Comparison of ENCODE assay signal across 6 cellular contexts in genomic region chr19:19488041-19488874, GRCh38. TPM values are rescaled to one million over a fixed set of nuclear protein-coding genes. Genes with fewer than 3 reads are reported as not detected.
A peak's percentile ranks its signal among the peaks of the same experiment; 100 is the strongest.
DNase-seq lines count a peak whose midpoint lies in the region; ATAC-seq and TF ChIP-seq lines count a peak whose summit lies in the region.

No MANE protein-coding gene starts in this region.

- no peak for TF ChIP-seq CTCF in CD8-positive, alpha-beta T cell (IDR thresholded peaks at IDR 0.05)

- no peak for DNase-seq in CD8-positive, alpha-beta T cell
- DNase-seq in activated T-helper 2 cell treated with anti-CD3 and anti-CD28 coated beads, Interferon-gamma antibody, Interleukin-2, Interleukin-4, amounts not matched to agents 10 μg/mL and 5 μg/mL and 100 μg/mL, durations not matched to agents 14 hours and 24 hours and 36 hours (ENCODE audit: low spot score): no peak
- DNase-seq in mesenchymal stem cell (no peak), NCI-H187 treated with DMSO at 0.1 percent for 48 hours (lab: John Stamatoyannopoulos, UW) (no peak)
- no peak for DNase-seq in activated CD4-positive, alpha-beta T cell treated with anti-CD3 and anti-CD28 coated beads for 1 hour

- no peaks in the 10 kb centered on the region for H3K36me3 ChIP-seq in CD8-positive, alpha-beta T cell (ENCODE audit: insufficient read depth, low read length)
- peaks cover 17 to 46% of the 10 kb centered on the region in 2 experiments for H3K36me3 ChIP-seq in mesenchymal stem cell (ENCODE audit: control insufficient read depth in 1 of 2, insufficient read depth in 2 of 2, low read depth in 1 of 2, low read length in 2 of 2)

- peak overlapping the region; percentile 87 for H4K8ac ChIP-seq in mesenchymal stem cell (ENCODE audit: low read length)

- peaks cover 40% of the 10 kb centered on the region for H3K36me3 Mint-ChIP-seq in CD8-positive, alpha-beta T cell
- peaks cover 17% of the 10 kb centered on the region for H3K36me3 Mint-ChIP-seq in activated T-helper 2 cell treated with anti-CD3 and anti-CD28 coated beads, Interferon-gamma antibody, Interleukin-2, Interleukin-4, amounts not matched to agents 10 μg/mL and 5 μg/mL and 100 μg/mL, durations not matched to agents 14 hours and 24 hours and 36 hours (ENCODE audit: low read depth)

- H3K4me2 ChIP-seq in mesenchymal stem cell (ENCODE audit: low read length, poor library complexity, severe bottlenecking): peak overlapping the region; percentile 38

- peak overlapping the region; percentile 2 to 60 for H2BK12ac ChIP-seq in mesenchymal stem cell (ENCODE audit: low read length in 2 of 2)

- no peak overlapping the region for H2BK5ac ChIP-seq in mesenchymal stem cell (ENCODE audit: low read depth, low read length, poor library complexity, severe bottlenecking)

- H3K27ac ChIP-seq in CD8-positive, alpha-beta T cell (ENCODE audit: low read depth, low read length): peak overlapping the region; percentile 76
- peak overlapping the region; percentile 75 for H3K27ac ChIP-seq in mesenchymal stem cell (ENCODE audit: low read length, poor library complexity, severe bottlenecking)

- peaks cover 60% of the 10 kb centered on the region for H3K4me1 ChIP-seq in CD8-positive, alpha-beta T cell (ENCODE audit: insufficient read depth, low read length)
- peaks cover 54% of the 10 kb centered on the region for H3K4me1 ChIP-seq in mesenchymal stem cell (ENCODE audit: control insufficient read depth, insufficient read depth, low read depth, low read length)

- H3K27me3 Mint-ChIP-seq in CD8-positive, alpha-beta T cell (ENCODE audit: low read depth): no peaks in the 10 kb centered on the region
- no peaks in the 10 kb centered on the region for H3K27me3 Mint-ChIP-seq in activated T-helper 2 cell treated with anti-CD3 and anti-CD28 coated beads, Interferon-gamma antibody, Interleukin-2, Interleukin-4, amounts not matched to agents 10 μg/mL and 5 μg/mL and 100 μg/mL, durations not matched to agents 14 hours and 24 hours and 36 hours (ENCODE audit: low read depth)

- peak overlapping the region; percentile 85 for H4K91ac ChIP-seq in mesenchymal stem cell (ENCODE audit: low read length)

- no peak overlapping the region for H3K4me3 ChIP-seq in CD8-positive, alpha-beta T cell (ENCODE audit: low read depth, low read length)
- peak overlapping the region in 1 of 2 experiments; percentile 62 for H3K4me3 ChIP-seq in mesenchymal stem cell (ENCODE audit: insufficient read depth in 1 of 2, low read depth in 1 of 2, low read length in 2 of 2)

- H2AFZ ChIP-seq in mesenchymal stem cell (ENCODE audit: low read depth, low read length): no peak overlapping the region

- H3K9me3 ChIP-seq in CD8-positive, alpha-beta T cell (ENCODE audit: low read length): no peaks in the 10 kb centered on the region
- H3K9me3 ChIP-seq in mesenchymal stem cell (ENCODE audit: control insufficient read depth, low read length): no peaks in the 10 kb centered on the region

- peak overlapping the region in 1 of 2 experiments; percentile 36 for H3K4ac ChIP-seq in mesenchymal stem cell (ENCODE audit: low read depth in 1 of 2, low read length in 2 of 2)

- no peak overlapping the region for H2BK15ac ChIP-seq in mesenchymal stem cell (ENCODE audit: low read depth, poor library complexity, severe bottlenecking)

- peak overlapping the region in 1 of 2 experiments; percentile 78 for H3K18ac ChIP-seq in mesenchymal stem cell (ENCODE audit: low read depth in 1 of 2, low read length in 2 of 2)

- H3K4me3 Mint-ChIP-seq in CD8-positive, alpha-beta T cell: peak overlapping the region; percentile 64
- H3K4me3 Mint-ChIP-seq in activated T-helper 2 cell treated with anti-CD3 and anti-CD28 coated beads, Interferon-gamma antibody, Interleukin-2, Interleukin-4, amounts not matched to agents 10 μg/mL and 5 μg/mL and 100 μg/mL, durations not matched to agents 14 hours and 24 hours and 36 hours (ENCODE audit: low read depth): no peak overlapping the region

- H3K4me1 Mint-ChIP-seq in CD8-positive, alpha-beta T cell (ENCODE audit: low read depth): peaks cover 60% of the 10 kb centered on the region
- peaks cover 36% of the 10 kb centered on the region for H3K4me1 Mint-ChIP-seq in activated T-helper 2 cell treated with anti-CD3 and anti-CD28 coated beads, Interferon-gamma antibody, Interleukin-2, Interleukin-4, amounts not matched to agents 10 μg/mL and 5 μg/mL and 100 μg/mL, durations not matched to agents 14 hours and 24 hours and 36 hours (ENCODE audit: low read depth)

- intact Hi-C loops in CD8-positive, alpha-beta T cell (cut with DNase I, micrococcal nuclease): loop anchor here (2.0 to 10.0 kb wide), 4 partner anchors 27 to 423 kb away; partner anchors contain the start of gene SLC25A42 (in 1 of the 2)
- intact Hi-C loops in activated T-helper 2 cell treated with anti-CD3 and anti-CD28 coated beads, Interferon-gamma antibody, Interleukin-2, Interleukin-4, amounts not matched to agents 10 μg/mL and 5 μg/mL and 100 μg/mL, durations not matched to agents 14 hours and 24 hours and 36 hours (cut with micrococcal nuclease): loop anchor here (5.0 kb wide), 1 partner anchor 41 kb away; no protein-coding TSS in a partner anchor

- no peaks in the 10 kb centered on the region for H3K27me3 ChIP-seq in CD8-positive, alpha-beta T cell (ENCODE audit: insufficient read depth, low read length)
- no peaks in the 10 kb centered on the region for H3K27me3 ChIP-seq in mesenchymal stem cell (ENCODE audit: control insufficient read depth in 1 of 2, insufficient read depth in 1 of 2, low read length in 2 of 2)

- no peak for ATAC-seq in CD8-positive, alpha-beta T cell
- ATAC-seq in GM18502 (IDR thresholded peaks at IDR 0.05; ENCODE audit: poor library complexity, unreplicated experiment): no peak

- 75% methylated on average over 17 of the region's 18 CpGs for WGBS in mesenchymal stem cell

- H3K23ac ChIP-seq in mesenchymal stem cell (ENCODE audit: low read length in 2 of 2): no peak overlapping the region

- H3K27ac Mint-ChIP-seq in CD8-positive, alpha-beta T cell: peak overlapping the region; percentile 96
- H3K27ac Mint-ChIP-seq in activated T-helper 2 cell treated with anti-CD3 and anti-CD28 coated beads, Interferon-gamma antibody, Interleukin-2, Interleukin-4, amounts not matched to agents 10 μg/mL and 5 μg/mL and 100 μg/mL, durations not matched to agents 14 hours and 24 hours and 36 hours: peak overlapping the region; percentile 98

- H3K14ac ChIP-seq in mesenchymal stem cell (ENCODE audit: low read length in 2 of 2): peak overlapping the region in 1 of 2 experiments; percentile 29

- peak overlapping the region; percentile 90 for H3K9ac ChIP-seq in mesenchymal stem cell (ENCODE audit: low read length)

- H3K9me3 Mint-ChIP-seq in CD8-positive, alpha-beta T cell: no peaks in the 10 kb centered on the region
- no peaks in the 10 kb centered on the region for H3K9me3 Mint-ChIP-seq in activated T-helper 2 cell treated with anti-CD3 and anti-CD28 coated beads, Interferon-gamma antibody, Interleukin-2, Interleukin-4, amounts not matched to agents 10 μg/mL and 5 μg/mL and 100 μg/mL, durations not matched to agents 14 hours and 24 hours and 36 hours

- H2AK5ac ChIP-seq in mesenchymal stem cell (ENCODE audit: low read length, severe bottlenecking): peak overlapping the region; percentile 24

- H3K79me1 ChIP-seq in mesenchymal stem cell (replicated peaks; ENCODE audit: low read length, poor library complexity, severe bottlenecking): peaks cover 34% of the 10 kb centered on the region

- POLR2A ChIA-PET in CD8-positive, alpha-beta T cell (lab: Charles Lee): interaction anchor here (1.1 to 2.9 kb wide), 8 partner anchors 10 to 123 kb away, joined by 3 to 33 read pairs (median 6); partner anchors contain the start of gene GATAD2A

- H2BK120ac ChIP-seq in mesenchymal stem cell (ENCODE audit: low read depth, low read length): no peak overlapping the region

- CTCF ChIA-PET in CD8-positive, alpha-beta T cell (lab: Charles Lee): interaction anchor here (0.8 to 8.7 kb wide), 8 partner anchors 28 to 314 kb away, joined by 3 to 202 read pairs (median 8); partner anchors contain the start of gene NDUFA13

RNA-seq across cellular contexts. Expression of gene TSSK6, which starts 27.1 kb away (rescaled TPM):
- 1 to 10 TPM; 3.6 to 3.7 TPM for total RNA-seq in CD8-positive, alpha-beta T cell
- 2.6 and 2.9 TPM in 2 replicates for total RNA-seq in activated T-helper 2 cell treated with anti-CD3 and anti-CD28 coated beads, Interferon-gamma antibody, Interleukin-2, Interleukin-4, amounts not matched to agents 10 μg/mL and 5 μg/mL and 100 μg/mL, durations not matched to agents 14 hours and 24 hours and 36 hours
- polyA plus RNA-seq in mesenchymal stem cell (2013, experiment 1 of 2): 0.61 TPM
- polyA plus RNA-seq in mesenchymal stem cell (2013, experiment 2 of 2): 0.66 TPM

RNA-seq across cellular contexts. Expression of gene NDUFA13, which starts 27.8 kb away (rescaled TPM):
- 100 to 1,000 TPM; 151 to 166 TPM for total RNA-seq in CD8-positive, alpha-beta T cell
- 381 and 393 TPM in 2 replicates for total RNA-seq in activated T-helper 2 cell treated with anti-CD3 and anti-CD28 coated beads, Interferon-gamma antibody, Interleukin-2, Interleukin-4, amounts not matched to agents 10 μg/mL and 5 μg/mL and 100 μg/mL, durations not matched to agents 14 hours and 24 hours and 36 hours
- 201 TPM for polyA plus RNA-seq in mesenchymal stem cell (2013, experiment 1 of 2)
- 201 TPM for polyA plus RNA-seq in mesenchymal stem cell (2013, experiment 2 of 2)

RNA-seq across cellular contexts. Expression of gene YJEFN3, which starts 40.5 kb away (rescaled TPM):
- total RNA-seq in CD8-positive, alpha-beta T cell: 1 to 10 TPM; 3.4 to 4.3 TPM
- 9.0 and 9.7 TPM in 2 replicates for total RNA-seq in activated T-helper 2 cell treated with anti-CD3 and anti-CD28 coated beads, Interferon-gamma antibody, Interleukin-2, Interleukin-4, amounts not matched to agents 10 μg/mL and 5 μg/mL and 100 μg/mL, durations not matched to agents 14 hours and 24 hours and 36 hours
- polyA plus RNA-seq in mesenchymal stem cell (2013, experiment 1 of 2): 2.1 TPM
- polyA plus RNA-seq in mesenchymal stem cell (2013, experiment 2 of 2): 1.7 TPM

RNA-seq across cellular contexts. Expression of gene CILP2, which starts 49.8 kb away (rescaled TPM):
- total RNA-seq in CD8-positive, alpha-beta T cell: under 1 TPM; 0.71 to 0.81 TPM
- 0.14 and 0.21 TPM in 2 replicates for total RNA-seq in activated T-helper 2 cell treated with anti-CD3 and anti-CD28 coated beads, Interferon-gamma antibody, Interleukin-2, Interleukin-4, amounts not matched to agents 10 μg/mL and 5 μg/mL and 100 μg/mL, durations not matched to agents 14 hours and 24 hours and 36 hours
- polyA plus RNA-seq in mesenchymal stem cell (2013, experiment 1 of 2): 0.32 TPM
- polyA plus RNA-seq in mesenchymal stem cell (2013, experiment 2 of 2): 0.23 TPM
